In the genomic region with DNA sequence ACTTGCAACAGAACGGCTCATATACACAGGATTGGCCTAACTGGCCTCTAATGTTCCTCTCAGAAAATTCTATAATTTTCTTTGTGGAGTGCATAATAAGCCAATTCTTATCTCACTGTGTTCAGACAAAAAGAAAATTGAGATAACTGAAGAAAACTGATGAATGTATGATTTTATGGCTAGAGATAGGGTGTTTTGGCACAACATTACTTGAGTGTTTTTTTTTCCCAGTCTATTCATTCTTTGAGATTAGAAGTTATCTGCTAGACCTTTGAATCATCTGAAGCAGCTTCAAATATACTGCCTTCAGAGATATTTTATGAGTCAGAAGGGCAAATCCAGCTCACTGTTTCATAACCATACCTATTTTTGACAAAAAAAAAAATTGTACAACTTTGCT, we compare ENCODE assay signal across 1 cellular context.
A peak's percentile ranks its signal among the peaks of the same experiment; 100 is the strongest.
TF ChIP-seq lines count a peak whose summit lies in the region.

No MANE protein-coding gene starts in this region.

TF ChIP-seq in K562, 482 proteins besides CTCF, POLR2A, EP300 and RAD21:
- TF ChIP-seq GATAD2A (IDR thresholded peaks at IDR 0.05) (no peak), ZNF253 (CRISPR knock-in tag; conservative IDR thresholded peaks at IDR 0.05) (no peak), CCNT2 (IDR thresholded peaks at IDR 0.05; ENCODE audit: borderline replicate concordance, extremely low read depth, insufficient read length, low read depth, low read length) (no peak), FOS (IDR thresholded peaks at IDR 0.05; ENCODE audit: extremely low read depth, insufficient read length) (no peak), ZNF583 (CRISPR knock-in tag; IDR thresholded peaks at IDR 0.05) (no peak), ATF2 (CRISPR knock-in tag; IDR thresholded peaks at IDR 0.05) (no peak), POU5F1 (IDR thresholded peaks at IDR 0.05; ENCODE audit: borderline replicate concordance, low read depth, low read length, partially characterized antibody) (no peak), CBFA2T3 (IDR thresholded peaks at IDR 0.05) (peak; percentile 60), RBM34 (IDR thresholded peaks at IDR 0.05; ENCODE audit: borderline replicate concordance, insufficient read depth, low read length) (no peak), CBFA2T2 (conservative IDR thresholded peaks at IDR 0.05) (peak; percentile 40), ZHX1 (conservative IDR thresholded peaks at IDR 0.05; ENCODE audit: low read length) (no peak), SNRNP70 (optimal IDR thresholded peaks at IDR 0.05; ENCODE audit: low read depth, low read length) (no peak), FOXK1 (CRISPR knock-in tag; IDR thresholded peaks at IDR 0.05; ENCODE audit: borderline replicate concordance) (no peak), FOSL1 (tag; conservative IDR thresholded peaks at IDR 0.05) (peak; percentile 74), ZC3H8 (IDR thresholded peaks at IDR 0.05) (no peak), ILF3 (IDR thresholded peaks at IDR 0.05; ENCODE audit: borderline replicate concordance) (no peak), ZNF217 (CRISPR knock-in tag; IDR thresholded peaks at IDR 0.05) (no peak), HNRNPUL1 (IDR thresholded peaks at IDR 0.05; ENCODE audit: low read length) (no peak), SREBF1 (IDR thresholded peaks at IDR 0.05; ENCODE audit: borderline replicate concordance, low read depth, low read length) (no peak), ZNF263 (CRISPR knock-in tag; IDR thresholded peaks at IDR 0.05; ENCODE audit: borderline replicate concordance) (no peak), ZNF830 (CRISPR knock-in tag; IDR thresholded peaks at IDR 0.05) (no peak), BRD9 (IDR thresholded peaks at IDR 0.05; ENCODE audit: low read depth, partially characterized antibody) (no peak), FUS (optimal IDR thresholded peaks at IDR 0.05; ENCODE audit: low read depth, low read length) (no peak), ZNF57 (CRISPR knock-in tag; IDR thresholded peaks at IDR 0.05) (no peak), ARID1B (IDR thresholded peaks at IDR 0.05) (peak; percentile 13; the same call in 1 of the 2 replicates), IRF2 (CRISPR knock-in tag; IDR thresholded peaks at IDR 0.05) (no peak), HNRNPLL (IDR thresholded peaks at IDR 0.05; ENCODE audit: low read depth, low read length, poor library complexity, severe bottlenecking) (no peak), TBL1XR1 (IDR thresholded peaks at IDR 0.05; ENCODE audit: low read length in 2 of 2) (no peak), L3MBTL2 (IDR thresholded peaks at IDR 0.05) (no peak), SAFB2 (IDR thresholded peaks at IDR 0.05; ENCODE audit: borderline replicate concordance, low read depth, low read length, severe bottlenecking) (no peak), TBP (optimal IDR thresholded peaks at IDR 0.05; ENCODE audit: low read depth, low read length) (no peak)
TF ChIP-seq in K562: peak in this region for 4.
